16 cellular contexts compared by ENCODE assay signal in genomic region chr9:70065572-70065971, GRCh38. TPM values are rescaled to one million over a fixed set of nuclear protein-coding genes. Genes with fewer than 3 reads are reported as not detected.
"Had no signal": no experiment of that assay in that cellular context is flagged by ENCODE, and none has a peak within 500 bp of the region (broad histone marks: within the 10 kb centered on the region; RNA-seq: fewer than 3 reads in every experiment).

No MANE protein-coding gene starts in this region.

- H3K36me3 ChIP-seq: SJCRH30 had no signal

- H3K9me3 ChIP-seq: mucosa of descending colon, SJCRH30 had no signal

- H3K27me3 ChIP-seq: hepatocyte, SJCRH30 had no signal

- H3K4me3 ChIP-seq: hepatocyte, mucosa of descending colon, SJCRH30 had no signal

- DNase-seq: activated CD4-positive, alpha-beta memory T cell treated with anti-CD3 and anti-CD28 coated beads, Interleukin-2, amount 10 ng/mL, durations not matched to agents 7 days and 5 days; activated CD4-positive, alpha-beta T cell treated with anti-CD3 and anti-CD28 coated beads for 4 hours; activated effector memory CD4-positive, alpha-beta T cell treated with Interleukin-2 at 50 U/mL for 16 hours; activated T-cell treated with anti-CD3 and anti-CD28 coated beads, Interleukin-2, amount 50 U/mL, for 4 hours; amniotic stem cell; cerebellar nuclear complex; effector memory CD4-positive, alpha-beta T cell; mucosa of descending colon; naive thymus-derived CD8-positive, alpha-beta T cell; SJCRH30; stimulated activated CD4-positive, alpha-beta T cell treated with anti-CD3 and anti-CD28 coated beads, Interleukin-1b, Interleukin-23, amount 100 ng/mL, for 48 hours; T-helper 2 cell; trophoblast cell had no signal

- ATAC-seq: activated T-cell treated with anti-CD3 and anti-CD28 coated beads, Interleukin-2, amount 50 U/mL, for 4 hours; left lobe of liver; mucosa of descending colon; naive thymus-derived CD8-positive, alpha-beta T cell; WTC11 had no signal

- H3K27ac ChIP-seq: hepatocyte, SJCRH30 had no signal

- H3K4me1 ChIP-seq: SJCRH30 had no signal

RNA-seq across cellular contexts. Expression of gene MAMDC2, which starts 21.9 kb away (rescaled TPM):
- total RNA-seq: activated T-cell treated with anti-CD3 and anti-CD28 coated beads, Interleukin-2, amount 50 U/mL, for 4 hours; naive thymus-derived CD8-positive, alpha-beta T cell had no signal
